Comparison of ENCODE assay signal across 12 cellular contexts in the genomic region with DNA sequence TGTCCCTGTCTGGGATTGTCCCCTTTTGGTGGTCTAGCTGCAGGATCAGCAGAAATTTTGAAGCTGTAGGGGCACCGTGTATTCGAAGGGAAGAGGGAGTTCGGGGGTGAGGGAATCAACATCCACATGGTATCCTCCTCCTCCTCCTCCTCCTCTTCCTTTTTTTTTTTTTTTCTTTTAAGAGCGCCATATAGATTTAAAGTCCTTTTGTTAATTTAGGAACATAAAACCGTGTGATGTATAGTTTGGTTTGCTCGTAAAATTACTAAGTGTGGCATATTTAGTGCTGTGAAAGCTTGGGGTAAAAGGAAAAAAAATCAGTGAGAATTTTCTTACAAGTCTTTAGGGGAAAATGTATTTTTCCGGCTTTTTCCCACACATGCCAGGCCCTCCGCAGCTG. TPM values are rescaled to one million over a fixed set of nuclear protein-coding genes. Genes with fewer than 3 reads are reported as not detected.
A peak's percentile ranks its signal among the peaks of the same experiment; 100 is the strongest.
DNase-seq lines count a peak whose midpoint lies in the region; ATAC-seq, FAIRE-seq and TF ChIP-seq lines count a peak whose summit lies in the region.
"Had no signal": no experiment of that assay in that cellular context is flagged by ENCODE, and none has a peak within 500 bp of the region (broad histone marks: within the 10 kb centered on the region; RNA-seq: fewer than 3 reads in every experiment).

No MANE protein-coding gene starts in this region.

- intact Hi-C loops in kidney (cut with DNase I) = no loop called here
- intact Hi-C loops in psoas muscle (cut with DNase I) = loop anchor here in 1 of 2 donors (5.0 kb wide), 1 partner anchor 146 kb away; no protein-coding TSS in a partner anchor

- peaks cover 0 to 9% (median 7%) of the 10 kb centered on the region in 11 experiments; a peak in 15 of 22 replicates for H3K9me3 ChIP-seq in BLaER1 treated with 17β-estradiol and CSF1 and Interleukin-3, amounts not matched to agents 10 nM and 100 nM (replicated peaks in 1 of 11)
- no peaks in the 10 kb centered on the region for H3K9me3 ChIP-seq in kidney (ENCODE audit: control insufficient read depth in 1 of 2, low read length in 2 of 2)
- H3K9me3 ChIP-seq in psoas muscle = no peaks in the 10 kb centered on the region

- peaks cover 56 to 98% (median 94%) of the 10 kb centered on the region in 10 experiments for H3K4me1 ChIP-seq in BLaER1 treated with 17β-estradiol and CSF1 and Interleukin-3, amounts not matched to agents 10 nM and 100 nM
- H3K4me1 ChIP-seq in kidney (ENCODE audit: control insufficient read depth in 1 of 2, insufficient read depth in 1 of 2, low read depth in 1 of 2, low read length in 2 of 2) (peaks cover 56 to 62% of the 10 kb centered on the region in 2 donors), psoas muscle (peaks cover 39% of the 10 kb centered on the region)

- peak overlapping the region in 5 of 11 experiments; percentile 21 to 41 (median 25); a peak in 3 of 22 replicates for H3K9ac ChIP-seq in BLaER1 treated with 17β-estradiol and CSF1 and Interleukin-3, amounts not matched to agents 10 nM and 100 nM
- H3K9ac ChIP-seq in kidney (ENCODE audit: low read length in 2 of 2) = peak overlapping the region in 1 of 2 donors; percentile 1

- peaks cover 80 to 95% (median 84%) of the 10 kb centered on the region in 11 experiments; a peak in 21 of 22 replicates for H4K20me1 ChIP-seq in BLaER1 treated with 17β-estradiol and CSF1 and Interleukin-3, amounts not matched to agents 10 nM and 100 nM

- H3K36me3 ChIP-seq in BLaER1 treated with 17β-estradiol and CSF1 and Interleukin-3, amounts not matched to agents 10 nM and 100 nM = peaks cover 0 to 28% (median 4%) of the 10 kb centered on the region in 11 experiments; a peak in 8 of 22 replicates
- H3K36me3 ChIP-seq in kidney (ENCODE audit: control insufficient read depth in 1 of 2, insufficient read depth in 2 of 2, low read length in 2 of 2) = no peaks in the 10 kb centered on the region
- no peaks in the 10 kb centered on the region for H3K36me3 ChIP-seq in psoas muscle (ENCODE audit: insufficient read depth in 1 of 2, low read depth in 1 of 2)

- 82 to 88% (median 84%) methylated on average over 8 of the region's 8 CpGs for WGBS in psoas muscle, 3 donors

- H3K27ac ChIP-seq in BLaER1 treated with 17β-estradiol and CSF1 and Interleukin-3, amounts not matched to agents 10 nM and 100 nM = peak overlapping the region in 5 of 11 experiments; percentile 1 to 43 (median 32); a peak in 4 of 22 replicates
- H3K27ac ChIP-seq in VCaP (peak overlapping the region; percentile 47), kidney (ENCODE audit: low read depth in 2 of 2, low read length in 2 of 2) (peak overlapping the region; percentile 80 to 84), psoas muscle (peak overlapping the region; percentile 73)

- TF ChIP-seq CTCF in VCaP (conservative IDR thresholded peaks at IDR 0.05) = no peak
- TF ChIP-seq CTCF in kidney (IDR thresholded peaks at IDR 0.05; ENCODE audit: borderline replicate concordance, extremely low read depth, insufficient read depth) = no peak
- no peak for TF ChIP-seq CTCF in psoas muscle (IDR thresholded peaks at IDR 0.05)

- H3K27me3 ChIP-seq in BLaER1 treated with 17β-estradiol and CSF1 and Interleukin-3, amounts not matched to agents 10 nM and 100 nM = no peaks in the 10 kb centered on the region
- H3K27me3 ChIP-seq in psoas muscle (ENCODE audit: insufficient read depth in 3 of 3, low read length in 2 of 3) = no peaks in the 10 kb centered on the region

- ATAC-seq in psoas muscle = no peak
- ATAC-seq in GM18909 (IDR thresholded peaks at IDR 0.05; ENCODE audit: poor library complexity, unreplicated experiment) = no peak

- DNase-seq in kidney (no peak), psoas muscle (no peak), NCI-H2227 treated with DMSO at 0.1 percent for 48 hours (lab: John Stamatoyannopoulos, UW) (no peak), AG08396 (ENCODE audit: low spot score) (no peak)
- DNase-seq in activated naive CD4-positive, alpha-beta T cell treated with Interleukin-2 at 50 U/mL for 16 hours = no peak
- DNase-seq: effector CD8-positive, alpha-beta T cell; NCI-H446; stimulated activated CD8-positive, alpha-beta memory T cell treated with anti-CD3 and anti-CD28 coated beads, Interleukin-4, amount 100 ng/mL, for 48 hours had no signal

- no peak for FAIRE-seq in kidney (lab: Jason Lieb, UNC)
- FAIRE-seq: TTC549 had no signal

- no peak overlapping the region for H3K4me3 ChIP-seq in BLaER1 treated with 17β-estradiol and CSF1 and Interleukin-3, amounts not matched to agents 10 nM and 100 nM
- peak overlapping the region in 1 of 2 donors; percentile 10 for H3K4me3 ChIP-seq in kidney (ENCODE audit: low read length in 2 of 2)
- no peak overlapping the region for H3K4me3 ChIP-seq in psoas muscle

- H3K4me2 ChIP-seq in BLaER1 treated with 17β-estradiol and CSF1 and Interleukin-3, amounts not matched to agents 10 nM and 100 nM = peak overlapping the region; percentile 31 to 76 (median 65); a peak in 21 of 22 replicates

RNA-seq across cellular contexts. Expression of a gene that starts 50.1 kb away (rescaled TPM):
- total RNA-seq in kidney = 92.8 TPM
- polyA plus RNA-seq in kidney (ENCODE audit: insufficient read depth, low read depth, low replicate concordance) = 9.5 TPM
- 10 to 100 TPM; 47.0 to 90.5 (median 64.6) TPM for total RNA-seq in psoas muscle
- 10 to 100 TPM; 10.8 to 34.7 (median 22.0) TPM for polyA plus RNA-seq in psoas muscle
